17 cellular contexts compared by ENCODE assay signal in genomic region chr9:70262384-70262783, GRCh38. TPM values are rescaled to one million over a fixed set of nuclear protein-coding genes. Genes with fewer than 3 reads are reported as not detected.
A peak's percentile ranks its signal among the peaks of the same experiment; 100 is the strongest.
DNase-seq lines count a peak whose midpoint lies in the region; ATAC-seq, FAIRE-seq and TF ChIP-seq lines count a peak whose summit lies in the region.
"Had no signal": no experiment of that assay in that cellular context is flagged by ENCODE, and none has a peak within 500 bp of the region (broad histone marks: within the 10 kb centered on the region; RNA-seq: fewer than 3 reads in every experiment).

No MANE protein-coding gene starts in this region.

- ATAC-seq in activated CD8-positive, alpha-beta T cell treated with anti-CD3 and anti-CD28 coated beads for 36 hours: no peak
- ATAC-seq in activated CD8-positive, alpha-beta T cell treated with anti-CD3 and anti-CD28 coated beads, Interleukin-2, amount 10 ng/mL, durations not matched to agents 7 days and 5 days: no peak
- ATAC-seq in gastrocnemius medialis: no peak
- ATAC-seq: A549, heart left ventricle, upper lobe of right lung had no signal

- no peak overlapping the region for H2BK15ac ChIP-seq in H1 (ENCODE audit: low read length)

- no peak overlapping the region for H2BK5ac ChIP-seq in H1 (ENCODE audit: low read depth, low read length)

- TF ChIP-seq POLR2A in H1 (IDR thresholded peaks at IDR 0.05; ENCODE audit: control extremely low read depth in 1 of 2, low read depth in 2 of 2, low read length in 2 of 2) (no peak), gastrocnemius medialis (IDR thresholded peaks at IDR 0.05) (no peak)

- intact Hi-C loops in activated CD8-positive, alpha-beta T cell treated with anti-CD3 and anti-CD28 coated beads for 36 hours (cut with micrococcal nuclease): no loop called here
- intact Hi-C loops in gastrocnemius medialis (cut with DNase I; ENCODE audit: low total_unique reads): loop anchor here (5.0 to 10.0 kb wide), 3 partner anchors 152 to 505 kb away; partner anchors contain the start of gene KLF9

- H4K20me1 ChIP-seq in H1 (replicated peaks in 1 of 2; ENCODE audit: control insufficient read depth in 1 of 2, insufficient read depth in 2 of 2, low read length in 2 of 2): peaks cover 6 to 7% of the 10 kb centered on the region in 2 experiments

- H3K79me1 ChIP-seq in H1 (ENCODE audit: low read depth, low read length): no peaks in the 10 kb centered on the region

- in situ Hi-C loops in gastrocnemius medialis (cut with MboI; ENCODE audit: low sequenced_read_pairs in 4 of 4): loop anchor here in 3 of 4 donors (10.0 to 25.0 kb wide), 3 partner anchors 332 to 500 kb away; partner anchors contain the start of gene PTAR1 (in 1 of the 3)

- H3K4me2 ChIP-seq in H1 (ENCODE audit: insufficient read depth in 1 of 2, low read depth in 2 of 2, low read length in 2 of 2): no peak overlapping the region; a peak in 1 of 4 replicates
- H3K4me2 ChIP-seq: A549 had no signal

- H3K14ac ChIP-seq in H1 (ENCODE audit: insufficient read length): no peak overlapping the region

- H3K56ac ChIP-seq in H1 (replicated peaks; ENCODE audit: insufficient read length, low read depth, low read length): peak overlapping the region; percentile 23

- H3K18ac ChIP-seq in H1 (ENCODE audit: extremely low read depth, low read length): no peak overlapping the region

- H3K36me3 ChIP-seq in SK-N-MC (ENCODE audit: insufficient read depth, low read length) (peaks cover 66% of the 10 kb centered on the region), H1 (ENCODE audit: control insufficient read depth in 2 of 4, insufficient read depth in 4 of 4, low read length in 3 of 4) (peaks cover 0 to 37% (median 8%) of the 10 kb centered on the region in 4 experiments; a peak in 5 of 8 replicates), gastrocnemius medialis (peaks cover 0 to 29% of the 10 kb centered on the region in 2 donors)

- no peak overlapping the region for H3K23ac ChIP-seq in H1 (ENCODE audit: insufficient read length)

- no peaks in the 10 kb centered on the region for H3K9me3 Mint-ChIP-seq in activated CD8-positive, alpha-beta T cell treated with anti-CD3 and anti-CD28 coated beads for 36 hours
- no peaks in the 10 kb centered on the region for H3K9me3 Mint-ChIP-seq in activated CD8-positive, alpha-beta T cell treated with anti-CD3 and anti-CD28 coated beads, Interleukin-2, amount 10 ng/mL, durations not matched to agents 7 days and 5 days (ENCODE audit: insufficient read depth)
- H3K9me3 Mint-ChIP-seq: IgD-negative memory B cell had no signal

- H3K36me3 Mint-ChIP-seq in activated CD8-positive, alpha-beta T cell treated with anti-CD3 and anti-CD28 coated beads for 36 hours (ENCODE audit: low read depth): peaks cover 52% of the 10 kb centered on the region
- peaks cover 57% of the 10 kb centered on the region for H3K36me3 Mint-ChIP-seq in activated CD8-positive, alpha-beta T cell treated with anti-CD3 and anti-CD28 coated beads, Interleukin-2, amount 10 ng/mL, durations not matched to agents 7 days and 5 days (ENCODE audit: low read depth)

- H3K79me2 ChIP-seq in H1 (ENCODE audit: control insufficient read depth in 1 of 2, insufficient read depth in 2 of 2, low read length in 2 of 2): peaks cover 9 to 58% of the 10 kb centered on the region in 2 experiments

- H3K9me3 ChIP-seq in SK-N-MC (ENCODE audit: low read depth, low read length) (no peaks in the 10 kb centered on the region), H1 (ENCODE audit: insufficient read depth in 2 of 2, low read depth in 1 of 2, low read length in 1 of 2) (no peaks in the 10 kb centered on the region), gastrocnemius medialis (no peaks in the 10 kb centered on the region)
- H3K9me3 ChIP-seq: A549, heart left ventricle, neutrophil, upper lobe of right lung had no signal

- 0 out of 2 replicates have a peak overlapping the region, but pooled peaks have one; percentile 5 for H3K27ac ChIP-seq in SK-N-MC
- no peak overlapping the region for H3K27ac ChIP-seq in H1 (ENCODE audit: low read depth, low read length)
- peak overlapping the region; percentile 60 to 94 (median 71) for H3K27ac ChIP-seq in gastrocnemius medialis
- H3K27ac ChIP-seq: A549, neutrophil had no signal

- CTCF ChIA-PET in activated CD8-positive, alpha-beta T cell treated with anti-CD3 and anti-CD28 coated beads for 36 hours (lab: Charles Lee): interaction anchor here (0.5 kb wide), 1 partner anchor 134 kb away, joined by 3 read pairs; no protein-coding TSS in a partner anchor
- CTCF ChIA-PET in activated CD8-positive, alpha-beta T cell treated with anti-CD3 and anti-CD28 coated beads, Interleukin-2, amount 10 ng/mL, durations not matched to agents 7 days and 5 days (lab: Charles Lee): interaction anchor here (1.1 kb wide), 1 partner anchor 10 kb away, joined by 3 read pairs; no protein-coding TSS in a partner anchor
- CTCF ChIA-PET in H1 (lab: Charles Lee; ENCODE audit: partially characterized antibody): interaction anchor here (0.8 kb wide), 1 partner anchor 34 kb away, joined by 3 read pairs; no protein-coding TSS in a partner anchor

- no peak for FAIRE-seq in H1 (lab: Jason Lieb, UNC)
- FAIRE-seq: A549 had no signal

- no peaks in the 10 kb centered on the region; the same call in 1 of the 2 replicates for H3K23me2 ChIP-seq in H1 (ENCODE audit: low read depth, low read length)

- H2AFZ ChIP-seq in H1 (ENCODE audit: low read length): no peak overlapping the region

- H3K27me3 ChIP-seq in H1 (replicated peaks in 1 of 4; ENCODE audit: control insufficient read depth in 3 of 4, extremely low read depth in 1 of 4, insufficient read depth in 3 of 4, low read length in 3 of 4) (no peaks in the 10 kb centered on the region), gastrocnemius medialis (no peaks in the 10 kb centered on the region)
- H3K27me3 ChIP-seq: heart left ventricle, neutrophil, upper lobe of right lung had no signal

- H3K27ac Mint-ChIP-seq in activated CD8-positive, alpha-beta T cell treated with anti-CD3 and anti-CD28 coated beads for 36 hours: peak overlapping the region; percentile 78
- H3K27ac Mint-ChIP-seq in activated CD8-positive, alpha-beta T cell treated with anti-CD3 and anti-CD28 coated beads, Interleukin-2, amount 10 ng/mL, durations not matched to agents 7 days and 5 days: no peak overlapping the region

- H4K91ac ChIP-seq in H1 (replicated peaks; ENCODE audit: insufficient read length, low read length): no peak overlapping the region

- peak overlapping the region; percentile 93 for H3K4me3 Mint-ChIP-seq in activated CD8-positive, alpha-beta T cell treated with anti-CD3 and anti-CD28 coated beads for 36 hours
- no peak overlapping the region for H3K4me3 Mint-ChIP-seq in activated CD8-positive, alpha-beta T cell treated with anti-CD3 and anti-CD28 coated beads, Interleukin-2, amount 10 ng/mL, durations not matched to agents 7 days and 5 days

- no peak overlapping the region for H2AK5ac ChIP-seq in H1 (ENCODE audit: low read depth, low read length)

- no peak overlapping the region for H2BK20ac ChIP-seq in H1 (ENCODE audit: low read length)

- no peak overlapping the region for H4K8ac ChIP-seq in H1 (ENCODE audit: extremely low read depth, insufficient read depth, low read length)

- H3K4me3 ChIP-seq in SK-N-MC (0 out of 2 replicates have a peak overlapping the region, but pooled peaks have one; percentile 22), H1 (ENCODE audit: extremely low read depth in 1 of 4, insufficient read depth in 2 of 4, low read depth in 3 of 4, low read length in 4 of 4) (no peak overlapping the region), gastrocnemius medialis (no peak overlapping the region)
- H3K4me3 ChIP-seq: A549, heart left ventricle, upper lobe of right lung had no signal

- TF ChIP-seq CTCF in activated CD8-positive, alpha-beta T cell treated with anti-CD3 and anti-CD28 coated beads for 36 hours (IDR thresholded peaks at IDR 0.05): no peak
- TF ChIP-seq CTCF in H1 (IDR thresholded peaks at IDR 0.05; ENCODE audit: control extremely low read depth in 1 of 3, insufficient read depth in 1 of 3, low read depth in 1 of 3, low read length in 3 of 3) (no peak), gastrocnemius medialis (IDR thresholded peaks at IDR 0.05 in 4 of 5, conservative IDR thresholded peaks at IDR 0.05 in 1 of 5) (no peak)

- H3K9ac ChIP-seq in SK-N-MC (ENCODE audit: insufficient read length) (no peak overlapping the region), H1 (replicated peaks in 1 of 4; ENCODE audit: extremely low read depth in 1 of 4, low read depth in 3 of 4, low read length in 3 of 4) (no peak overlapping the region)

- H2BK120ac ChIP-seq in H1 (replicated peaks; ENCODE audit: low read depth, low read length): no peak overlapping the region

- H3K4ac ChIP-seq in H1 (replicated peaks; ENCODE audit: insufficient read length, low read depth, low read length): no peak overlapping the region

- no peak for TF ChIP-seq EP300 in H1 (IDR thresholded peaks at IDR 0.05; ENCODE audit: borderline replicate concordance in 1 of 2, low read depth in 2 of 2, low read length in 2 of 2)

- no peak for TF ChIP-seq RAD21 in H1 (IDR thresholded peaks at IDR 0.05 in 1 of 2, conservative IDR thresholded peaks at IDR 0.05 in 1 of 2; ENCODE audit: low read depth in 2 of 2, low read length in 2 of 2)

- POLR2A ChIA-PET in activated CD8-positive, alpha-beta T cell treated with anti-CD3 and anti-CD28 coated beads for 36 hours (lab: Charles Lee): no interaction called here
- POLR2A ChIA-PET in activated CD8-positive, alpha-beta T cell treated with anti-CD3 and anti-CD28 coated beads, Interleukin-2, amount 10 ng/mL, durations not matched to agents 7 days and 5 days (lab: Charles Lee): interaction anchor here (1.2 kb wide), 1 partner anchor 340 kb away, joined by 4 read pairs; no protein-coding TSS in a partner anchor
- POLR2A ChIA-PET in H1 (lab: Charles Lee; ENCODE audit: partially characterized antibody): no interaction called here

- no peaks in the 10 kb centered on the region for H3K27me3 Mint-ChIP-seq in activated CD8-positive, alpha-beta T cell treated with anti-CD3 and anti-CD28 coated beads for 36 hours
- no peaks in the 10 kb centered on the region for H3K27me3 Mint-ChIP-seq in activated CD8-positive, alpha-beta T cell treated with anti-CD3 and anti-CD28 coated beads, Interleukin-2, amount 10 ng/mL, durations not matched to agents 7 days and 5 days (ENCODE audit: low read depth)

- no peak overlapping the region for H2BK12ac ChIP-seq in H1 (ENCODE audit: low read depth, low read length)

- 91 to 100% methylated on average over 1 to 3 of the region's 3 CpGs for WGBS in H1 (ENCODE audit: extremely low coverage in 1 of 2, insufficient coverage in 1 of 2, insufficient read length in 1 of 2, insufficient replicate concordance in 2 of 2, low coverage in 1 of 2, low lambda C conversion rate in 2 of 2, missing lambda C conversion rate in 1 of 2), 2 experiments

- peaks cover 61% of the 10 kb centered on the region for H3K4me1 Mint-ChIP-seq in activated CD8-positive, alpha-beta T cell treated with anti-CD3 and anti-CD28 coated beads for 36 hours (ENCODE audit: low read depth)
- peaks cover 52% of the 10 kb centered on the region for H3K4me1 Mint-ChIP-seq in activated CD8-positive, alpha-beta T cell treated with anti-CD3 and anti-CD28 coated beads, Interleukin-2, amount 10 ng/mL, durations not matched to agents 7 days and 5 days (ENCODE audit: low read depth)

- DNase-seq in activated CD8-positive, alpha-beta T cell treated with anti-CD3 and anti-CD28 coated beads for 36 hours: no peak
- DNase-seq in activated CD8-positive, alpha-beta T cell treated with anti-CD3 and anti-CD28 coated beads, Interleukin-2, amount 10 ng/mL, durations not matched to agents 7 days and 5 days: no peak
- DNase-seq in SK-N-MC (ENCODE audit: low read depth, low spot score): no peak
- no peak for DNase-seq in H1 (ENCODE audit: low read depth in 1 of 2, low spot score in 2 of 2)
- DNase-seq in gastrocnemius medialis: no peak
- DNase-seq in NCI-H1436 (lab: John Stamatoyannopoulos, UW): no peak
- DNase-seq in RPMI8226: no peak
- no peak for DNase-seq in D341Med (ENCODE audit: low spot score)
- DNase-seq: activated CD8-positive, alpha-beta memory T cell treated with anti-CD3 and anti-CD28 coated beads, Interleukin-2, amount 50 U/mL, for 4 hours; heart left ventricle; kidney glomerular epithelial cell; NCI-H1436 treated with DMSO at 0.1 percent for 48 hours; NCI-H524; upper lobe of right lung had no signal

- no peak overlapping the region for H4K5ac ChIP-seq in H1 (ENCODE audit: insufficient read length, low read depth, low read length)

- H3K4me1 ChIP-seq in H1 (replicated peaks in 1 of 4; ENCODE audit: control insufficient read depth in 3 of 4, insufficient read depth in 4 of 4, low read length in 3 of 4): peaks cover 0 to 4% (median 2%) of the 10 kb centered on the region in 4 experiments; a peak in 3 of 7 replicates
- peaks cover 43% of the 10 kb centered on the region in 2 donors for H3K4me1 ChIP-seq in gastrocnemius medialis

RNA-seq across cellular contexts. Expression of gene SMC5, which starts 3.6 kb away (rescaled TPM):
- total RNA-seq in activated CD8-positive, alpha-beta T cell treated with anti-CD3 and anti-CD28 coated beads for 36 hours: 10 to 100 TPM; 30.9 to 32.0 TPM
- total RNA-seq in activated CD8-positive, alpha-beta T cell treated with anti-CD3 and anti-CD28 coated beads, Interleukin-2, amount 10 ng/mL, durations not matched to agents 7 days and 5 days: 10 to 100 TPM; 36.9 to 44.7 TPM
- total RNA-seq in H1 (2021; fragmentation: NEBNext Ultra II Directional; extraction: Animal tissue kit (Norgen Biotek cat#: 25700)): 22.5 and 22.6 TPM in 2 replicates
- 3.8 and 4.5 TPM in 2 replicates for polyA plus RNA-seq in H1 (2011; rRNA removed)
- polyA plus RNA-seq in H1 (2011; cell fraction: cytosol; rRNA removed): 8.3 TPM
- 4.8 TPM for polyA plus RNA-seq in H1 (2011; cell fraction: nucleus; rRNA removed)
- 6.3 to 16.5 TPM (median 7.3 TPM) in 4 replicates for polyA plus RNA-seq in H1 (2012, experiment 1 of 2)
- polyA plus RNA-seq in H1 (2012, experiment 2 of 2): 0.50 TPM
- 17.1 TPM for polyA plus RNA-seq in H1 (2013, experiment 1 of 2)
- 15.6 TPM for polyA plus RNA-seq in H1 (2013, experiment 2 of 2)
- polyA minus RNA-seq in H1 (2011; rRNA and poly(A)+ RNA removed): 5.3 and 8.9 TPM in 2 replicates
- polyA minus RNA-seq in H1 (2011; cell fraction: cytosol; rRNA and poly(A)+ RNA removed): 7.9 TPM
- polyA minus RNA-seq in H1 (2011; cell fraction: nucleus; rRNA and poly(A)+ RNA removed): 16.3 TPM
- total RNA-seq in gastrocnemius medialis: 100 to 1,000 TPM in 1 of 4 donors, 10 to 100 TPM in 3; 16.2 to 250 (median 20.5) TPM
